9 cellular contexts compared by ENCODE assay signal in the genomic region with DNA sequence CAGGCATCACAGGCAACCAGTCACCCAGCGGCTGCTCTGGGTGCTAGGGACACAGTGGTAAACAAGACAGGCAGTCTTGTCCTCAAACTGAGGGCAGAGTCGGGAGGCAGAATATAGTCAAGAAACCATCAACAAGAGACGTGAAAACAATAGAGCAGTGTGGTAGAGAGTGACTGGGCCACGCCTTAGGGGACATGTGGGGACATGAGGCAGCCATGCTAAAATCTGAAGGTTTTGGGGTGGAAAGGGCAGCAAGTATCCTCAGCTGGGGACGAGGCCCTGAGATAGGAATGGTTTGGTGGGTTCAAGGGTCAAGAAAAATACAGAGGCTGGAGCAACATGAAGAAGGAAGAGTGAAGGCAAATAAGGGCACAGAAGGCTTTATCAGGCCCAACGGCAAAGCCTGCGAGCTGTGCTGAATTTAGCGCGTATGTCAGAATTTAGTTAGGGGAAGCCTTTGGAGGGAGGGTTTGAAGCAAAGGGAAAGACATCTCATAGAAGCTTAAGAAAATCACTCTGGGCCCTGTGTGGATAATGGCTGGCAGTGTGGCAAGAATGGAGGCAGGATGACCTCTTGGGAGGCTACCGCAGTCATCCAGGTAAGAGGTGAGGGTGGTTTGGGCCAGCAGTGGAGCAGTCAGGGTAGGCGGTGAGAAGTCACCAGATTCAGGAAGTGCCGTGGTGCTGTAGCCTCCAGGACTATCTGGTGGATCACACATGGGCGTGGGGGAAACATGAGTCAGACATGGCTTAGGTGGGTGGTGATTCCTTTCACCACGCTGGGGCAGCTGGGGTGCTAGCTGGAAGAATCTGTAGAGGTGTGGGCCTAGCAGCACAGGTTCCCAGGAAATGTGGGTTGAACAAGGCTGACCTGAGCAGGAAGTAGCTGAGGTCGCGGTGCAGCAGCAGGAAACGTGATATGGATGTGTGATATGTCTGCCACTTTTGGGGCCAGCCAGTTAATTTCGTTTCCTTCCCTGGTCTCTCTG. TPM values are rescaled to one million over a fixed set of nuclear protein-coding genes. Genes with fewer than 3 reads are reported as not detected.
A peak's percentile ranks its signal among the peaks of the same experiment; 100 is the strongest.
DNase-seq lines count a peak whose midpoint lies in the region; ATAC-seq, FAIRE-seq and TF ChIP-seq lines count a peak whose summit lies in the region.
"Had no signal": no experiment of that assay in that cellular context is flagged by ENCODE, and none has a peak within 500 bp of the region (broad histone marks: within the 10 kb centered on the region; RNA-seq: fewer than 3 reads in every experiment).

No MANE protein-coding gene starts in this region.

- H3K9me3 ChIP-seq in BLaER1 (no peaks in the 10 kb centered on the region), pancreas (no peaks in the 10 kb centered on the region), upper lobe of right lung (no peaks in the 10 kb centered on the region)
- H3K9me3 ChIP-seq in effector memory CD4-positive, alpha-beta T cell (ENCODE audit: control insufficient read depth, low read length), result no peaks in the 10 kb centered on the region

- H3K27me3 ChIP-seq in BLaER1, result no peaks in the 10 kb centered on the region
- no peaks in the 10 kb centered on the region for H3K27me3 ChIP-seq in effector memory CD4-positive, alpha-beta T cell (replicated peaks; ENCODE audit: control insufficient read depth, insufficient read depth, low read length, poor library complexity, severe bottlenecking)
- no peaks in the 10 kb centered on the region for H3K27me3 ChIP-seq in pancreas
- H3K27me3 ChIP-seq in upper lobe of right lung, result no peaks in the 10 kb centered on the region

- WGBS in pancreas, 2 donors, result 88 to 91% methylated on average over 18 of the region's 18 CpGs

- FAIRE-seq in pancreas (lab: Jason Lieb, UNC), result no peak

- intact Hi-C loops in pancreas (cut with DNase I) (no loop called here), upper lobe of right lung (cut with DNase I) (no loop called here)

- peak overlapping the region; percentile 92 for H3K4me2 ChIP-seq in BLaER1

- H3K36me3 ChIP-seq in BLaER1 (no peaks in the 10 kb centered on the region), pancreas (no peaks in the 10 kb centered on the region), upper lobe of right lung (no peaks in the 10 kb centered on the region)
- peaks cover 8% of the 10 kb centered on the region for H3K36me3 ChIP-seq in effector memory CD4-positive, alpha-beta T cell (ENCODE audit: control insufficient read depth, insufficient read depth, low read length)

- H3K4me1 ChIP-seq in BLaER1 (peaks cover 100% of the 10 kb centered on the region), pancreas (no peaks in the 10 kb centered on the region), upper lobe of right lung (peaks cover 32% of the 10 kb centered on the region)
- H3K4me1 ChIP-seq in effector memory CD4-positive, alpha-beta T cell (ENCODE audit: control insufficient read depth, insufficient read depth, low read length, poor library complexity, severe bottlenecking), result peaks cover 80% of the 10 kb centered on the region

- TF ChIP-seq CTCF in pancreas (IDR thresholded peaks at IDR 0.05) (no peak), upper lobe of right lung (IDR thresholded peaks at IDR 0.05) (no peak)

- H3K27ac ChIP-seq in BLaER1 (peak overlapping the region; percentile 87), pancreas (no peak overlapping the region), upper lobe of right lung (peak overlapping the region; percentile 80)
- peak overlapping the region; percentile 90 for H3K27ac ChIP-seq in effector memory CD4-positive, alpha-beta T cell (ENCODE audit: insufficient read depth, low read length, poor library complexity, severe bottlenecking)
- H3K27ac ChIP-seq: C4-2B had no signal

- peak; percentile 85 for DNase-seq in KG1 (lab: John Stamatoyannopoulos, UW)
- peak; percentile 62 to 91 for DNase-seq in activated CD4-positive, alpha-beta T cell treated with anti-CD3 and anti-CD28 coated beads, Interleukin-2, amount 50 U/mL, for 24 hours (ENCODE audit: low read depth in 1 of 2, low spot score in 1 of 2)
- DNase-seq in effector memory CD4-positive, alpha-beta T cell, result peak; percentile 88 to 94 (median 93)
- DNase-seq in pancreas, result no peak
- DNase-seq in upper lobe of right lung, result peak; percentile 79
- DNase-seq in ecto neural progenitor cell (ENCODE audit: low spot score), result no peak

- peak overlapping the region; percentile 57 for H3K4me3 ChIP-seq in BLaER1
- H3K4me3 ChIP-seq in effector memory CD4-positive, alpha-beta T cell (ENCODE audit: insufficient read depth, low read depth, low read length, poor library complexity, severe bottlenecking), result peak overlapping the region; percentile 65
- peak overlapping the region in 1 of 4 donors; percentile 22 for H3K4me3 ChIP-seq in pancreas
- H3K4me3 ChIP-seq in upper lobe of right lung, result peak overlapping the region; percentile 43

- ATAC-seq in GM21515 (IDR thresholded peaks at IDR 0.05; ENCODE audit: unreplicated experiment) (peak; percentile 36), pancreas (peak in 3 of 4 donors; percentile 48 to 58 (median 49)), upper lobe of right lung (peak; percentile 83)

- H3K9ac ChIP-seq in BLaER1, result peak overlapping the region; percentile 75

- peaks cover 44% of the 10 kb centered on the region for H4K20me1 ChIP-seq in BLaER1

RNA-seq across cellular contexts. Expression of a gene that starts 3.0 kb away (rescaled TPM):
- total RNA-seq in pancreas, result 10 to 100 TPM; 23.0 to 59.8 (median 36.0) TPM
- polyA plus RNA-seq in pancreas, result 10 to 100 TPM; 54.8 to 68.4 TPM
- total RNA-seq in upper lobe of right lung, result 206 TPM

Comparison
In these comparisons a context has a peak if more than half of its experiments do, and no peak if none do; other contexts are left out.
1. H3K27ac ChIP-seq: peak in BLaER1 (single experiment), effector memory CD4-positive, alpha-beta T cell (single experiment) and upper lobe of right lung (single experiment); none in pancreas (0 of 4).
2. DNase-seq: peak in KG1 (single experiment), activated CD4-positive, alpha-beta T cell treated with anti-CD3 and anti-CD28 coated beads, Interleukin-2, amount 50 U/mL, for 24 hours (2 of 2), effector memory CD4-positive, alpha-beta T cell (3 of 3) and upper lobe of right lung (single experiment); none in pancreas (0 of 6) and ecto neural progenitor cell (single experiment).
3. Peak in every context shown above with its lines, with median percentiles within 50 percentile points of each other: ATAC-seq.